Comparison of ENCODE assay signal across 8 cellular contexts in genomic region chr20:44209691-44210421, GRCh38. TPM values are rescaled to one million over a fixed set of nuclear protein-coding genes. Genes with fewer than 3 reads are reported as not detected.
A peak's percentile ranks its signal among the peaks of the same experiment; 100 is the strongest.
DNase-seq lines count a peak whose midpoint lies in the region; TF ChIP-seq lines count a peak whose summit lies in the region.

No MANE protein-coding gene starts in this region.

- DNase-seq in SIG-M5 treated with dmso at 0.1 percent for 504 hours (lab: John Stamatoyannopoulos, UW; ENCODE audit: unreplicated experiment) (peak; percentile 69), SIG-M5 (lab: John Stamatoyannopoulos, UW) (no peak), adipocyte (ENCODE audit: low read depth) (peak; percentile 61), NCI-H1105 (lab: John Stamatoyannopoulos, UW) (no peak), NCI-H2196 (lab: John Stamatoyannopoulos, UW; ENCODE audit: unreplicated experiment) (no peak)

- peak overlapping the region; percentile 90 for H3K27ac ChIP-seq in KMS-11

- peak overlapping the region; percentile 60 for H2AFZ ChIP-seq in KMS-11 (ENCODE audit: low read depth)

- peaks cover 51% of the 10 kb centered on the region for H3K79me2 ChIP-seq in KMS-11 (ENCODE audit: insufficient read depth, low read depth)

- peak overlapping the region; percentile 91 for H3K4me2 ChIP-seq in KMS-11
- H3K4me2 ChIP-seq in skeletal muscle satellite cell (ENCODE audit: low read length), result peak overlapping the region; percentile 90

- H3K9me3 ChIP-seq in adipocyte (ENCODE audit: control insufficient read depth, low read length), result no peaks in the 10 kb centered on the region
- H3K9me3 ChIP-seq in skeletal muscle satellite cell (replicated peaks; ENCODE audit: low read length), result no peaks in the 10 kb centered on the region

- TF ChIP-seq CTCF in KMS-11 (conservative IDR thresholded peaks at IDR 0.05; ENCODE audit: low read depth, low read length), result 0 out of 2 replicates have a peak, but pooled peaks have one; percentile 17

- peak overlapping the region; percentile 32 for H3K4me3 ChIP-seq in KMS-11 (IDR thresholded peaks at IDR 0.05; ENCODE audit: insufficient read depth, low read depth, low read length)
- peak overlapping the region; percentile 92 for H3K4me3 ChIP-seq in adipocyte (ENCODE audit: low read length)
- peak overlapping the region; percentile 94 for H3K4me3 ChIP-seq in iPS-11a (ENCODE audit: low read depth, low read length)
- peak overlapping the region; percentile 88 for H3K4me3 ChIP-seq in skeletal muscle satellite cell (ENCODE audit: low read length)

- H3K9ac ChIP-seq in KMS-11, result peak overlapping the region; percentile 92
- peak overlapping the region; percentile 99 for H3K9ac ChIP-seq in adipocyte (ENCODE audit: low read length)
- H3K9ac ChIP-seq in skeletal muscle satellite cell (ENCODE audit: low read depth, low read length), result peak overlapping the region; percentile 95

- H4K20me1 ChIP-seq in KMS-11 (ENCODE audit: insufficient read depth), result 0 out of 2 replicates have a peak, but pooled peaks cover 4% of the 10 kb centered on the region

- H3K27me3 ChIP-seq in KMS-11 (ENCODE audit: insufficient read depth, low read depth) (no peaks in the 10 kb centered on the region), adipocyte (replicated peaks; ENCODE audit: control insufficient read depth, insufficient read depth, low read length) (no peaks in the 10 kb centered on the region), skeletal muscle satellite cell (ENCODE audit: control insufficient read depth, insufficient read depth, low read length) (no peaks in the 10 kb centered on the region)

- H3K36me3 ChIP-seq in KMS-11 (ENCODE audit: insufficient read depth) (no peaks in the 10 kb centered on the region), adipocyte (ENCODE audit: control insufficient read depth, insufficient read depth, low read length, severe bottlenecking) (peaks cover 15% of the 10 kb centered on the region), skeletal muscle satellite cell (ENCODE audit: insufficient read depth, low read length) (peaks cover 12% of the 10 kb centered on the region)

- H3K4me1 ChIP-seq in KMS-11 (ENCODE audit: low read depth, poor library complexity, severe bottlenecking), result peaks cover 46% of the 10 kb centered on the region
- peaks cover 47% of the 10 kb centered on the region for H3K4me1 ChIP-seq in adipocyte (ENCODE audit: control insufficient read depth, insufficient read depth, low read length)
- H3K4me1 ChIP-seq in skeletal muscle satellite cell (ENCODE audit: control insufficient read depth, insufficient read depth, low read length), result peaks cover 33% of the 10 kb centered on the region

RNA-seq across cellular contexts. Expression of gene OSER1, which starts 0.7 kb away (rescaled TPM):
- total RNA-seq in skeletal muscle satellite cell (2012; rRNA removed), result 34.7 and 35.2 TPM in 2 replicates

RNA-seq across cellular contexts. Expression of gene JPH2, which starts 22.9 kb away (rescaled TPM):
- total RNA-seq in skeletal muscle satellite cell (2012; rRNA removed), result under 0.01 and 5.9 TPM in 2 replicates

RNA-seq across cellular contexts. Expression of gene GDAP1L1, which starts 37.3 kb away (rescaled TPM):
- not detected in 2 replicates for total RNA-seq in skeletal muscle satellite cell (2012; rRNA removed)

Comparison
In these comparisons a context has a peak if more than half of its experiments do, and no peak if none do; other contexts are left out.
1. DNase-seq: peak in SIG-M5 treated with dmso at 0.1 percent for 504 hours (single experiment) and adipocyte (single experiment); none in SIG-M5 (single experiment), NCI-H1105 (single experiment) and NCI-H2196 (single experiment).
2. H3K4me3 ChIP-seq: peak in every context shown above with its lines; median percentile 94 in iPS-11a; 92 in adipocyte; 88 in skeletal muscle satellite cell; 32 in KMS-11.
3. Peak in every context shown above with its lines, with median percentiles within 50 percentile points of each other: H3K9ac ChIP-seq.